In the genomic region with DNA sequence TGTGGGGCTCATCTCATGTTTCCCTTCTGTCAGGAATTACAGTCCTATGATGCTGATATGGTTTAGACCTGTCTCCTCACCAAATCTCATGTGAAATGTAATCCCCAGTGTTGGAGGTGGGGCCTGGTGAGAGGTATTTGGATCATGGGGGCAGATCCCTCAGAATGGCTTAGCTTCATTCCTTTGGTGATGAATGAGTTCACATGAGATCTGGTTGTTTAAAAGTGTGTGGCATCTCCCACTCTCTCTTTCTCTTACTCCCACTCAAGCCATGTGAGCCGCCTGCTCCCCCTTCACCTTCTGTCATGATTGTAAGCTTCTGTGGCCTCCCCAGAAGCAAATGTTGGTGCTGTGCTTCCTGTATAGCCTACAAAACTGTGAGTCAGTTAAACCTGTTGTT, we compare ENCODE assay signal across 20 cellular contexts.
"Had no signal": no experiment of that assay in that cellular context is flagged by ENCODE, and none has a peak within 500 bp of the region (broad histone marks: within the 10 kb centered on the region; RNA-seq: fewer than 3 reads in every experiment).

No MANE protein-coding gene starts in this region.

- DNase-seq: dorsolateral prefrontal cortex; effector CD4-positive, alpha-beta T cell; hypothalamus; immature natural killer cell; islet precursor cell; kidney glomerular epithelial cell; left colon; mammary epithelial cell; mesendoderm; naive thymus-derived CD8-positive, alpha-beta T cell; sigmoid colon; spleen; stimulated activated CD4-positive, alpha-beta T cell treated with anti-CD3 and anti-CD28 coated beads, Interleukin-2, amount 100 ng/mL, for 48 hours; stimulated activated naive B cell treated with anti-CD40 and anti-IgM and Interleukin-4, amounts not matched to agents 10 μg/mL and 1 μg/mL and 100 μg/mL, for 72 hours; upper lobe of right lung; uterus had no signal

- FAIRE-seq: colon, frontal cortex had no signal

- H3K4me3 Mint-ChIP-seq: immature natural killer cell; naive thymus-derived CD8-positive, alpha-beta T cell; neural progenitor cell; stimulated activated naive B cell treated with anti-CD40 and anti-IgM and Interleukin-4, amounts not matched to agents 10 μg/mL and 1 μg/mL and 100 μg/mL, for 72 hours; stimulated activated naive CD8-positive, alpha-beta T cell treated with anti-CD3 and anti-CD28 coated beads, Interleukin-15, Interleukin-2, amounts not matched to agents 100 ng/mL and 50 ng/mL, for 24 hours had no signal

- H3K27ac Mint-ChIP-seq: immature natural killer cell; naive thymus-derived CD8-positive, alpha-beta T cell; neural progenitor cell; stimulated activated naive B cell treated with anti-CD40 and anti-IgM and Interleukin-4, amounts not matched to agents 10 μg/mL and 1 μg/mL and 100 μg/mL, for 72 hours; stimulated activated naive CD8-positive, alpha-beta T cell treated with anti-CD3 and anti-CD28 coated beads, Interleukin-15, Interleukin-2, amounts not matched to agents 100 ng/mL and 50 ng/mL, for 24 hours had no signal

- H3K4me1 Mint-ChIP-seq: immature natural killer cell; naive thymus-derived CD8-positive, alpha-beta T cell had no signal
